ENCODE assay signal across 1 cellular context in the genomic region with DNA sequence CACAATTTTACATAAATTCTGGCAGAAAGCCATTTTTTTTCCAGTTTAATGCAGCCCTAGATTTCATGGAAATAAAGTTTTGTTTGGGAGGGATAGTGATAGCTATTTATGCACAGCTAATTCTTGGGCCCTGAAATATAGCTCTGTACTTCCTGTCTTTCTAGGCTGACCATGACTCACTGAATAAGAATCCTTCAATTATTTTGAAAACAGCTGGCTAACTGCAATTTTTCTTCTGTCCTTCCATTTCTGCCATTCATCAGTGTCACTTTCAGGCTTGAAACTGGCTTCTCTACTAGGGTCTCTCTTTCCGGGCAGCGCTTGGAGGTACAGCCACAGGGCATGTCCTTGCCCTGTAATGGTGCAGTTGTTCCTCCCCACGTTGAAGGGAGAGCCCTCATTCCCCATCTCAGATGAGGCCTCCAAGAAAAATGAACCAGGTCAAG.
TF ChIP-seq lines count a peak whose summit lies in the region.

No MANE protein-coding gene starts in this region.

TF ChIP-seq in K562, 482 proteins besides CTCF, POLR2A, EP300 and RAD21 (continued from another document):
- TF ChIP-seq, protein P1, sequence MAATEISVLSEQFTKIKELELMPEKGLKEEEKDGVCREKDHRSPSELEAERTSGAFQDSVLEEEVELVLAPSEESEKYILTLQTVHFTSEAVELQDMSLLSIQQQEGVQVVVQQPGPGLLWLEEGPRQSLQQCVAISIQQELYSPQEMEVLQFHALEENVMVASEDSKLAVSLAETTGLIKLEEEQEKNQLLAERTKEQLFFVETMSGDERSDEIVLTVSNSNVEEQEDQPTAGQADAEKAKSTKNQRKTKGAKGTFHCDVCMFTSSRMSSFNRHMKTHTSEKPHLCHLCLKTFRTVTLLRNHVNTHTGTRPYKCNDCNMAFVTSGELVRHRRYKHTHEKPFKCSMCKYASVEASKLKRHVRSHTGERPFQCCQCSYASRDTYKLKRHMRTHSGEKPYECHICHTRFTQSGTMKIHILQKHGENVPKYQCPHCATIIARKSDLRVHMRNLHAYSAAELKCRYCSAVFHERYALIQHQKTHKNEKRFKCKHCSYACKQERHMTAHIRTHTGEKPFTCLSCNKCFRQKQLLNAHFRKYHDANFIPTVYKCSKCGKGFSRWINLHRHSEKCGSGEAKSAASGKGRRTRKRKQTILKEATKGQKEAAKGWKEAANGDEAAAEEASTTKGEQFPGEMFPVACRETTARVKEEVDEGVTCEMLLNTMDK (IDR thresholded peaks at IDR 0.05; ENCODE audit: borderline replicate concordance, insufficient read depth, low read depth, low read length, poor library complexity, severe bottlenecking) = no peak
- TF ChIP-seq, protein P2, sequence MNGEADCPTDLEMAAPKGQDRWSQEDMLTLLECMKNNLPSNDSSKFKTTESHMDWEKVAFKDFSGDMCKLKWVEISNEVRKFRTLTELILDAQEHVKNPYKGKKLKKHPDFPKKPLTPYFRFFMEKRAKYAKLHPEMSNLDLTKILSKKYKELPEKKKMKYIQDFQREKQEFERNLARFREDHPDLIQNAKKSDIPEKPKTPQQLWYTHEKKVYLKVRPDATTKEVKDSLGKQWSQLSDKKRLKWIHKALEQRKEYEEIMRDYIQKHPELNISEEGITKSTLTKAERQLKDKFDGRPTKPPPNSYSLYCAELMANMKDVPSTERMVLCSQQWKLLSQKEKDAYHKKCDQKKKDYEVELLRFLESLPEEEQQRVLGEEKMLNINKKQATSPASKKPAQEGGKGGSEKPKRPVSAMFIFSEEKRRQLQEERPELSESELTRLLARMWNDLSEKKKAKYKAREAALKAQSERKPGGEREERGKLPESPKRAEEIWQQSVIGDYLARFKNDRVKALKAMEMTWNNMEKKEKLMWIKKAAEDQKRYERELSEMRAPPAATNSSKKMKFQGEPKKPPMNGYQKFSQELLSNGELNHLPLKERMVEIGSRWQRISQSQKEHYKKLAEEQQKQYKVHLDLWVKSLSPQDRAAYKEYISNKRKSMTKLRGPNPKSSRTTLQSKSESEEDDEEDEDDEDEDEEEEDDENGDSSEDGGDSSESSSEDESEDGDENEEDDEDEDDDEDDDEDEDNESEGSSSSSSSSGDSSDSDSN (IDR thresholded peaks at IDR 0.05; ENCODE audit: borderline replicate concordance in 1 of 2, low read depth in 2 of 2, low read length in 2 of 2) = no peak
- TF ChIP-seq HIVEP1 (CRISPR knock-in tag; IDR thresholded peaks at IDR 0.05) (no peak), CHD4 (IDR thresholded peaks at IDR 0.05; ENCODE audit: insufficient read depth, insufficient replicate concordance, low read depth, low read length, poor library complexity, severe bottlenecking) (no peak)
